25 cellular contexts compared by ENCODE assay signal in the genomic region with DNA sequence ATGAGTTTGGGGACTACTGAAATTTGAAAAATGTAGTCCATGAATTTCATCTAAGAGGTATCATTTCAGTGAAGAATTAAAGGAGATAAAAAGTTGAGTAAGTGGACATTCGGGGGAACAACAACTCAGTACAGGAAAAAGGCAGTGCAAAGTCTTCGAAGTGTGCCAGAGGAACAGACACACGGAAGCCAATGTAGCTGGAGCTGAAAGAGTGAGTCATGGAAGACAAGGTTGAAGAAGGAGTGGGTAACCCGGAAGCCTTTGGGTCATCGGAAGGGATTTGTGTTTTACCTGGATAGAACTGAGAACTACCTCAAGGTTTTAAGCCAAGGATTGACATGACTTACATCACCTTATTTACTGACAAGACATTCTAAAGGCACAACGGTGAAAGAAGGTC.
DNase-seq lines count a peak whose midpoint lies in the region; ATAC-seq, FAIRE-seq and TF ChIP-seq lines count a peak whose summit lies in the region.
"Had no signal": no experiment of that assay in that cellular context is flagged by ENCODE, and none has a peak within 500 bp of the region (broad histone marks: within the 10 kb centered on the region; RNA-seq: fewer than 3 reads in every experiment).

No MANE protein-coding gene starts in this region.

- TF ChIP-seq CTCF in astrocyte (IDR thresholded peaks at IDR 0.05; ENCODE audit: insufficient read depth, low read depth, low read length), result no peak
- no peak for TF ChIP-seq CTCF in CD8-positive, alpha-beta T cell (IDR thresholded peaks at IDR 0.05)

- peak; percentile 65 for DNase-seq in M059J (ENCODE audit: low read depth)
- peak; percentile 79 for DNase-seq in NCI-H2227 treated with DMSO at 0.1 percent for 48 hours (lab: John Stamatoyannopoulos, UW)
- no peak for DNase-seq in astrocyte (ENCODE audit: low read depth)
- no peak for DNase-seq in CD8-positive, alpha-beta T cell
- no peak for DNase-seq in DMS 273 treated with DMSO at 0.1 percent for 48 hours (lab: John Stamatoyannopoulos, UW)
- DNase-seq: 8988T; ACHN; BE2C; C1 segment of cervical spinal cord; Caco-2; Calu3; CD4-positive, alpha-beta memory T cell; CD4-positive, CD25-positive, alpha-beta regulatory T cell; DMS153; DMS53; DMS79; GF-D8 had no signal

- no peaks in the 10 kb centered on the region for H3K9me3 ChIP-seq in astrocyte (ENCODE audit: insufficient read depth, low read depth, low read length)
- no peaks in the 10 kb centered on the region for H3K9me3 ChIP-seq in CD8-positive, alpha-beta T cell (ENCODE audit: low read length)
- H3K9me3 ChIP-seq: BE2C, BLaER1, Caco-2 had no signal

- H2AFZ ChIP-seq in astrocyte (ENCODE audit: low read depth, low read length), result no peak overlapping the region

- H3K9ac ChIP-seq in astrocyte (ENCODE audit: low read length), result no peak overlapping the region
- H3K9ac ChIP-seq: BLaER1 had no signal

- H3K4me3 Mint-ChIP-seq in astrocyte (ENCODE audit: unreplicated experiment), result no peak overlapping the region
- H3K4me3 Mint-ChIP-seq in CD8-positive, alpha-beta T cell, result no peak overlapping the region
- H3K4me3 Mint-ChIP-seq: CD14-positive monocyte; CD4-positive, alpha-beta memory T cell had no signal

- intact Hi-C loops in CD8-positive, alpha-beta T cell (cut with DNase I, micrococcal nuclease), result no loop called here

- H3K4me1 ChIP-seq in astrocyte (ENCODE audit: insufficient read depth, low read length), result no peaks in the 10 kb centered on the region
- H3K4me1 ChIP-seq in CD8-positive, alpha-beta T cell (ENCODE audit: insufficient read depth, low read length), result no peaks in the 10 kb centered on the region
- H3K4me1 ChIP-seq: BE2C, BLaER1, Caco-2 had no signal

- POLR2A ChIA-PET in CD8-positive, alpha-beta T cell (lab: Charles Lee), result no interaction called here

- no peak overlapping the region for H3K4me3 ChIP-seq in astrocyte (ENCODE audit: insufficient read depth, low read depth, low read length)
- no peak overlapping the region for H3K4me3 ChIP-seq in CD8-positive, alpha-beta T cell (ENCODE audit: low read depth, low read length)
- H3K4me3 ChIP-seq: BLaER1 had no signal

- ATAC-seq in HG03342 (IDR thresholded peaks at IDR 0.05; ENCODE audit: unreplicated experiment), result no peak
- ATAC-seq in CD8-positive, alpha-beta T cell, result no peak

- H4K20me1 ChIP-seq in astrocyte (ENCODE audit: insufficient read depth, low read length), result no peaks in the 10 kb centered on the region
- H4K20me1 ChIP-seq: BLaER1 had no signal

- H3K4me2 ChIP-seq in astrocyte (ENCODE audit: low read length), result no peak overlapping the region
- H3K4me2 ChIP-seq: BLaER1 had no signal

- H3K27ac Mint-ChIP-seq in astrocyte (ENCODE audit: unreplicated experiment), result no peak overlapping the region
- H3K27ac Mint-ChIP-seq in CD8-positive, alpha-beta T cell, result no peak overlapping the region
- H3K27ac Mint-ChIP-seq: CD14-positive monocyte; CD4-positive, alpha-beta memory T cell; CD4-positive, CD25-positive, alpha-beta regulatory T cell had no signal

- no peaks in the 10 kb centered on the region for H3K27me3 Mint-ChIP-seq in astrocyte (ENCODE audit: low read depth, unreplicated experiment)
- no peaks in the 10 kb centered on the region for H3K27me3 Mint-ChIP-seq in CD8-positive, alpha-beta T cell (ENCODE audit: low read depth)
- H3K27me3 Mint-ChIP-seq: CD4-positive, alpha-beta memory T cell; CD4-positive, CD25-positive, alpha-beta regulatory T cell had no signal

- no peaks in the 10 kb centered on the region for H3K79me2 ChIP-seq in astrocyte (ENCODE audit: insufficient read depth, low read length)

- H3K36me3 Mint-ChIP-seq in astrocyte (ENCODE audit: low read depth, unreplicated experiment), result no peaks in the 10 kb centered on the region
- H3K36me3 Mint-ChIP-seq in CD8-positive, alpha-beta T cell, result no peaks in the 10 kb centered on the region
- H3K36me3 Mint-ChIP-seq: CD14-positive monocyte; CD4-positive, alpha-beta memory T cell; CD4-positive, CD25-positive, alpha-beta regulatory T cell had no signal

- no peaks in the 10 kb centered on the region for H3K4me1 Mint-ChIP-seq in astrocyte (ENCODE audit: low read depth, unreplicated experiment)
- no peaks in the 10 kb centered on the region for H3K4me1 Mint-ChIP-seq in CD8-positive, alpha-beta T cell (ENCODE audit: low read depth)
- H3K4me1 Mint-ChIP-seq: CD14-positive monocyte; CD4-positive, alpha-beta memory T cell; CD4-positive, CD25-positive, alpha-beta regulatory T cell had no signal

- peak; percentile 29 for FAIRE-seq in astrocyte (lab: Jason Lieb, UNC)
- FAIRE-seq: A204.1, D721Med, G401.6, GM12891, GM19239 had no signal

- CTCF ChIA-PET in CD8-positive, alpha-beta T cell (lab: Charles Lee), result no interaction called here

- no peaks in the 10 kb centered on the region for H3K36me3 ChIP-seq in astrocyte (ENCODE audit: insufficient read depth, low read length)
- H3K36me3 ChIP-seq in CD8-positive, alpha-beta T cell (ENCODE audit: insufficient read depth, low read length), result no peaks in the 10 kb centered on the region
- H3K36me3 ChIP-seq: BE2C, BLaER1 had no signal

- no peak overlapping the region for H3K27ac ChIP-seq in astrocyte (ENCODE audit: low read depth, low read length)
- H3K27ac ChIP-seq in CD8-positive, alpha-beta T cell (ENCODE audit: low read depth, low read length), result no peak overlapping the region
- H3K27ac ChIP-seq: BLaER1 had no signal

- H3K9me3 Mint-ChIP-seq in astrocyte (ENCODE audit: unreplicated experiment), result peaks cover 2% of the 10 kb centered on the region
- peaks cover 7% of the 10 kb centered on the region for H3K9me3 Mint-ChIP-seq in CD8-positive, alpha-beta T cell

- no peaks in the 10 kb centered on the region for H3K27me3 ChIP-seq in astrocyte (ENCODE audit: insufficient read depth, low read length)
- no peaks in the 10 kb centered on the region for H3K27me3 ChIP-seq in CD8-positive, alpha-beta T cell (ENCODE audit: insufficient read depth, low read length)
- H3K27me3 ChIP-seq: BE2C, BLaER1 had no signal

Comparison
In these comparisons a context has a peak if more than half of its experiments do, and no peak if none do; other contexts are left out.
1. DNase-seq: peak in M059J (single experiment) and NCI-H2227 treated with DMSO at 0.1 percent for 48 hours (single experiment); none in astrocyte (single experiment), CD8-positive, alpha-beta T cell (0 of 7) and DMS 273 treated with DMSO at 0.1 percent for 48 hours (single experiment).